1 cellular context compared by ENCODE assay signal in genomic region chr16:89711601-89712475, GRCh38.
TF ChIP-seq lines count a peak whose summit lies in the region.

No MANE protein-coding gene starts in this region.

TF ChIP-seq in K562, 482 proteins besides CTCF, POLR2A, EP300 and RAD21 (continued from another document and continues in another):
- no peak for TF ChIP-seq DLX4 (CRISPR knock-in tag; IDR thresholded peaks at IDR 0.05)
- TF ChIP-seq ZHX1 (conservative IDR thresholded peaks at IDR 0.05; ENCODE audit: low read length), result no peak
- no peak for TF ChIP-seq ZNF696 (CRISPR knock-in tag; conservative IDR thresholded peaks at IDR 0.05)
- TF ChIP-seq HNRNPH1 (optimal IDR thresholded peaks at IDR 0.05; ENCODE audit: low read depth, low read length), result no peak
- no peak for TF ChIP-seq REST (CRISPR knock-in tag; IDR thresholded peaks at IDR 0.05; ENCODE audit: low read depth)
- no peak for TF ChIP-seq CHD7 (IDR thresholded peaks at IDR 0.05; ENCODE audit: low read depth, low read length)
- TF ChIP-seq NEUROD1 (IDR thresholded peaks at IDR 0.05; ENCODE audit: borderline replicate concordance, low read depth, low read length, partially characterized antibody), result no peak
- 0 out of 2 replicates have a peak, but pooled peaks have one; percentile 39 for TF ChIP-seq ZC3H4 (CRISPR knock-in tag; IDR thresholded peaks at IDR 0.05; ENCODE audit: borderline replicate concordance)
- no peak for TF ChIP-seq NBN (IDR thresholded peaks at IDR 0.05; ENCODE audit: low read depth)
- TF ChIP-seq TSHZ1 (CRISPR knock-in tag; IDR thresholded peaks at IDR 0.05), result no peak
- no peak for TF ChIP-seq RBM39 (optimal IDR thresholded peaks at IDR 0.05; ENCODE audit: low read depth, low read length)
- TF ChIP-seq ATF4 (CRISPR knock-in tag; IDR thresholded peaks at IDR 0.05), result no peak
- TF ChIP-seq DEAF1 (CRISPR knock-in tag; IDR thresholded peaks at IDR 0.05), result no peak
- TF ChIP-seq ID3 (CRISPR knock-in tag; IDR thresholded peaks at IDR 0.05), result no peak
- 0 out of 2 replicates have a peak, but pooled peaks have one; percentile 43 for TF ChIP-seq ID3 (tag; IDR thresholded peaks at IDR 0.05)
- TF ChIP-seq MBD1 (CRISPR knock-in tag; IDR thresholded peaks at IDR 0.05), result no peak
- TF ChIP-seq PRMT5 (CRISPR knock-in tag; IDR thresholded peaks at IDR 0.05), result no peak
- TF ChIP-seq GABPA (tag; conservative IDR thresholded peaks at IDR 0.05; ENCODE audit: low read depth), result no peak
- no peak for TF ChIP-seq NFIX (CRISPR knock-in tag; IDR thresholded peaks at IDR 0.05; ENCODE audit: low read depth)
- no peak for TF ChIP-seq MTA2 (IDR thresholded peaks at IDR 0.05; ENCODE audit: low read depth)
- TF ChIP-seq NCOA6 (IDR thresholded peaks at IDR 0.05), result no peak
